Comparison of ENCODE assay signal across 1 cellular context in genomic region chr15:81113861-81114261, GRCh38.
TF ChIP-seq lines count a peak whose summit lies in the region.

No MANE protein-coding gene starts in this region.

TF ChIP-seq in GM12878, 131 proteins besides CTCF, POLR2A, EP300 and RAD21:
- TF ChIP-seq PRDM15 (CRISPR knock-in tag; IDR thresholded peaks at IDR 0.05), result no peak
- no peak for TF ChIP-seq ZNF622 (IDR thresholded peaks at IDR 0.05)
- TF ChIP-seq NFIC (IDR thresholded peaks at IDR 0.05; ENCODE audit: low read depth, low read length), result no peak
- no peak for TF ChIP-seq EGR1 (IDR thresholded peaks at IDR 0.05; ENCODE audit: borderline replicate concordance in 1 of 2, low read depth in 2 of 2, low read length in 2 of 2)
- no peak for TF ChIP-seq TAF1 (IDR thresholded peaks at IDR 0.05; ENCODE audit: borderline replicate concordance, low read depth, low read length)
- no peak for TF ChIP-seq ASH2L (IDR thresholded peaks at IDR 0.05; ENCODE audit: borderline replicate concordance, low read depth)
- no peak for TF ChIP-seq RCOR1 (conservative IDR thresholded peaks at IDR 0.05; ENCODE audit: low read depth, low read length)
- TF ChIP-seq CREM (IDR thresholded peaks at IDR 0.05; ENCODE audit: low read depth), result no peak
- no peak for TF ChIP-seq MYB (IDR thresholded peaks at IDR 0.05; ENCODE audit: borderline replicate concordance, low read depth, low read length)
- no peak for TF ChIP-seq MEF2B (IDR thresholded peaks at IDR 0.05; ENCODE audit: partially characterized antibody, poor library complexity, severe bottlenecking)
- no peak for TF ChIP-seq POLR2AphosphoS2 (IDR thresholded peaks at IDR 0.05; ENCODE audit: low read depth, low read length)
- TF ChIP-seq POLR2AphosphoS5 (IDR thresholded peaks at IDR 0.05; ENCODE audit: low read length), result no peak
- TF ChIP-seq JUNB (IDR thresholded peaks at IDR 0.05), result no peak
- no peak for TF ChIP-seq NKRF (conservative IDR thresholded peaks at IDR 0.05)
- no peak for TF ChIP-seq IRF5 (IDR thresholded peaks at IDR 0.05; ENCODE audit: borderline replicate concordance)
